ENCODE assay signal across 21 cellular contexts in genomic region chr9:109811876-109812275, GRCh38. TPM values are rescaled to one million over a fixed set of nuclear protein-coding genes. Genes with fewer than 3 reads are reported as not detected.
A peak's percentile ranks its signal among the peaks of the same experiment; 100 is the strongest.
DNase-seq lines count a peak whose midpoint lies in the region; ATAC-seq and TF ChIP-seq lines count a peak whose summit lies in the region.
"Had no signal": no experiment of that assay in that cellular context is flagged by ENCODE, and none has a peak within 500 bp of the region (broad histone marks: within the 10 kb centered on the region; RNA-seq: fewer than 3 reads in every experiment).

No MANE protein-coding gene starts in this region.

- TF ChIP-seq CTCF in dorsolateral prefrontal cortex (IDR thresholded peaks at IDR 0.05 in 54 of 56, conservative IDR thresholded peaks at IDR 0.05 in 2 of 56; ENCODE audit: low read depth in 1 of 56, partially characterized antibody in 56 of 56) (peak in 2 of 56 donors; percentile 14 to 20), right lobe of liver (IDR thresholded peaks at IDR 0.05) (no peak)

- no peaks in the 10 kb centered on the region for H3K9me3 ChIP-seq in right lobe of liver
- H3K9me3 ChIP-seq: Caco-2, MG63 had no signal

- peak overlapping the region in 24 of 59 donors; percentile 5 to 81 (median 48) for H3K27ac ChIP-seq in dorsolateral prefrontal cortex
- H3K27ac ChIP-seq in right lobe of liver: peak overlapping the region; percentile 37 to 72 (median 53)

- peak; percentile 45 to 88 (median 84) for ATAC-seq in right lobe of liver
- ATAC-seq: PC-3 had no signal

- H3K4me3 ChIP-seq in dorsolateral prefrontal cortex: no peak overlapping the region
- H3K4me3 ChIP-seq in right lobe of liver: no peak overlapping the region
- H3K4me3 ChIP-seq: MG63 had no signal

- H3K4me1 ChIP-seq in right lobe of liver: peaks cover 0 to 83% (median 42%) of the 10 kb centered on the region in 4 donors
- H3K4me1 ChIP-seq: Caco-2 had no signal

- H3K36me3 ChIP-seq in right lobe of liver: no peaks in the 10 kb centered on the region
- H3K36me3 ChIP-seq: MG63 had no signal

- no peaks in the 10 kb centered on the region for H3K27me3 ChIP-seq in dorsolateral prefrontal cortex
- H3K27me3 ChIP-seq in right lobe of liver: no peaks in the 10 kb centered on the region
- H3K27me3 ChIP-seq: MG63 had no signal

- no CpG with 5 or more reads among the region's 1 CpG for WGBS in right lobe of liver (ENCODE audit: insufficient coverage, low coverage, low lambda C conversion rate, missing lambda C conversion rate)

- intact Hi-C loops in dorsolateral prefrontal cortex (cut with DNase I) (loop anchor here (10.0 kb wide), 4 partner anchors 57 to 167 kb away; no protein-coding TSS in a partner anchor), right lobe of liver (cut with DNase I) (no loop called here), posterior cingulate gyrus (cut with DNase I) (no loop called here)

- peak; percentile 72 for DNase-seq in Ammon's horn (ENCODE audit: low spot score)
- DNase-seq in dorsolateral prefrontal cortex: peak in 9 of 10 donors; percentile 41 to 87 (median 80)
- peak; percentile 74 to 94 (median 94) for DNase-seq in right lobe of liver
- DNase-seq in posterior cingulate gyrus: peak in 9 of 10 donors; percentile 24 to 96 (median 61)
- DNase-seq in NCI-H2227 (lab: John Stamatoyannopoulos, UW; ENCODE audit: unreplicated experiment): no peak
- DNase-seq in NCI-H2107 treated with DMSO at 0.1 percent for 48 hours (lab: John Stamatoyannopoulos, UW; ENCODE audit: unreplicated experiment): no peak
- DNase-seq in NCI-H510A (lab: John Stamatoyannopoulos, UW): no peak
- DNase-seq in NCI-H748 (lab: John Stamatoyannopoulos, UW; ENCODE audit: unreplicated experiment): no peak
- DNase-seq: Caco-2; CD4-positive, alpha-beta T cell; H7; HFFc6; Kasumi-1; MG63; NCI-H1048; NCI-H1436; NCI-H2081; NCI-H510A treated with DMSO at 0.1 percent for 48 hours; PC-3; RPMI8226; SHP77 treated with DMSO at 0.1 percent for 48 hours had no signal

- TF ChIP-seq POLR2A in right lobe of liver (IDR thresholded peaks at IDR 0.05): no peak

RNA-seq across cellular contexts. Expression of gene PALM2AKAP2, which starts 31.9 kb away (rescaled TPM):
- total RNA-seq in dorsolateral prefrontal cortex: 10 to 100 TPM in 118 of 120 experiments, 1 to 10 TPM in 2; 8.5 to 32.5 (median 20.2) TPM
- total RNA-seq in right lobe of liver: 10 to 100 TPM; 26.4 to 50.3 (median 32.2) TPM
- total RNA-seq: CD4-positive, alpha-beta T cell had no signal

Comparison
In these comparisons a context has a peak if more than half of its experiments do, and no peak if none do; other contexts are left out.
1. DNase-seq: peak in Ammon's horn (single experiment), dorsolateral prefrontal cortex (9 of 10), right lobe of liver (3 of 3) and posterior cingulate gyrus (9 of 10); none in NCI-H2227 (single experiment), NCI-H2107 treated with DMSO at 0.1 percent for 48 hours (single experiment), NCI-H510A (single experiment) and NCI-H748 (single experiment).
2. intact Hi-C loops: an anchor here in dorsolateral prefrontal cortex (10.0 kb wide); none called in right lobe of liver and posterior cingulate gyrus.